Comparison of ENCODE assay signal across 14 cellular contexts in genomic region chr11:113473983-113474361, GRCh38. TPM values are rescaled to one million over a fixed set of nuclear protein-coding genes. Genes with fewer than 3 reads are reported as not detected.
DNase-seq lines count a peak whose midpoint lies in the region; ATAC-seq and TF ChIP-seq lines count a peak whose summit lies in the region.
"Had no signal": no experiment of that assay in that cellular context is flagged by ENCODE, and none has a peak within 500 bp of the region (broad histone marks: within the 10 kb centered on the region; RNA-seq: fewer than 3 reads in every experiment).

No MANE protein-coding gene starts in this region.

- H3K27me3 ChIP-seq in GM23338 (ENCODE audit: insufficient read depth) (peaks cover 35% of the 10 kb centered on the region), WERI-Rb-1 (ENCODE audit: insufficient read depth, low read depth, severe bottlenecking) (no peaks in the 10 kb centered on the region)
- H3K27me3 ChIP-seq in CD4-positive, alpha-beta T cell (ENCODE audit: control insufficient read depth, insufficient read depth, low read length), result peaks cover 65% of the 10 kb centered on the region
- H3K27me3 ChIP-seq: testis had no signal

- H3K79me2 ChIP-seq in GM23338 (replicated peaks; ENCODE audit: insufficient read depth), result no peaks in the 10 kb centered on the region

- no peaks in the 10 kb centered on the region for H3K36me3 Mint-ChIP-seq in GM23338 (ENCODE audit: low read depth)
- no peaks in the 10 kb centered on the region for H3K36me3 Mint-ChIP-seq in CD4-positive, alpha-beta T cell (ENCODE audit: low read depth)
- H3K36me3 Mint-ChIP-seq: CD8-positive, alpha-beta T cell had no signal

- H3K36me3 ChIP-seq in GM23338 (ENCODE audit: insufficient read depth), result no peaks in the 10 kb centered on the region
- H3K36me3 ChIP-seq in WERI-Rb-1, result no peaks in the 10 kb centered on the region
- H3K36me3 ChIP-seq: esophagus squamous epithelium had no signal

- CTCF ChIA-PET in CD4-positive, alpha-beta T cell (lab: Charles Lee), result no interaction called here

- peak overlapping the region; percentile 86 for H3K4me3 ChIP-seq in GM23338
- peak overlapping the region; percentile 80 for H3K4me3 ChIP-seq in WERI-Rb-1 (ENCODE audit: low read depth, low read length)
- H3K4me3 ChIP-seq: lung had no signal

- peaks cover 29% of the 10 kb centered on the region for H3K27me3 Mint-ChIP-seq in GM23338 (ENCODE audit: insufficient read depth, low read depth, poor library complexity)
- H3K27me3 Mint-ChIP-seq in CD4-positive, alpha-beta T cell, result peaks cover 82% of the 10 kb centered on the region

- H3K27ac Mint-ChIP-seq in GM23338, result no peak overlapping the region
- no peak overlapping the region for H3K27ac Mint-ChIP-seq in CD4-positive, alpha-beta T cell
- H3K27ac Mint-ChIP-seq: CD8-positive, alpha-beta T cell had no signal

- POLR2A ChIA-PET in CD4-positive, alpha-beta T cell (lab: Charles Lee), result no interaction called here

- intact Hi-C loops in left colon (cut with DNase I, micrococcal nuclease), result loop anchor here in 1 of 2 donors (10.0 kb wide), 1 partner anchor 61 kb away; no protein-coding TSS in a partner anchor
- intact Hi-C loops in CD4-positive, alpha-beta T cell (cut with DNase I, micrococcal nuclease), result no loop called here

- H3K27ac ChIP-seq in GM23338 (ENCODE audit: low read depth) (no peak overlapping the region), WERI-Rb-1 (no peak overlapping the region)
- no peak overlapping the region for H3K27ac ChIP-seq in CD4-positive, alpha-beta T cell (ENCODE audit: low read depth, low read length)
- H3K27ac ChIP-seq: esophagus squamous epithelium, testis had no signal

- no peak for ATAC-seq in GM23338
- peak; percentile 6 for ATAC-seq in left colon
- no peak for ATAC-seq in CD4-positive, alpha-beta T cell (ENCODE audit: poor library complexity)
- ATAC-seq: CD8-positive, alpha-beta T cell had no signal

- TF ChIP-seq CTCF in GM23338 (conservative IDR thresholded peaks at IDR 0.05; ENCODE audit: low read depth in 2 of 2), result no peak
- TF ChIP-seq CTCF in WERI-Rb-1 (IDR thresholded peaks at IDR 0.05; ENCODE audit: low read depth, low read length), result no peak
- TF ChIP-seq CTCF in CD4-positive, alpha-beta T cell (IDR thresholded peaks at IDR 0.05), result no peak

- no peak overlapping the region for H2AFZ ChIP-seq in GM23338

- H3K4me1 ChIP-seq in GM23338 (ENCODE audit: insufficient read depth), result peaks cover 12% of the 10 kb centered on the region; the same call in 1 of the 2 replicates
- H3K4me1 ChIP-seq: testis had no signal

- H3F3A ChIP-seq in GM23338 (replicated peaks; ENCODE audit: low read depth), result no peaks in the 10 kb centered on the region

- H3K9me3 Mint-ChIP-seq in GM23338, result no peaks in the 10 kb centered on the region
- H3K9me3 Mint-ChIP-seq in CD4-positive, alpha-beta T cell, result no peaks in the 10 kb centered on the region
- H3K9me3 Mint-ChIP-seq: CD8-positive, alpha-beta T cell had no signal

- peak overlapping the region; percentile 92 for H3K4me2 ChIP-seq in GM23338

- H3K9me2 ChIP-seq in GM23338 (ENCODE audit: insufficient read depth), result no peaks in the 10 kb centered on the region

- peak overlapping the region; percentile 72 for H3K4me3 Mint-ChIP-seq in GM23338
- no peak overlapping the region for H3K4me3 Mint-ChIP-seq in CD4-positive, alpha-beta T cell
- H3K4me3 Mint-ChIP-seq: CD8-positive, alpha-beta T cell had no signal

- DNase-seq in DMS153 treated with DMSO at 0.1 percent for 48 hours (lab: John Stamatoyannopoulos, UW; ENCODE audit: unreplicated experiment), result peak; percentile 10
- no peak for DNase-seq in DMS153 (lab: John Stamatoyannopoulos, UW)
- DNase-seq in GM23338 (ENCODE audit: low spot score), result no peak
- no peak for DNase-seq in WERI-Rb-1
- DNase-seq in left colon, result no peak
- DNase-seq in CD4-positive, alpha-beta T cell, result no peak
- DNase-seq in medulla oblongata (ENCODE audit: extremely low spot score), result no peak
- no peak for DNase-seq in COR-L47 (lab: John Stamatoyannopoulos, UW)
- DNase-seq: esophagus squamous epithelium had no signal

- no peaks in the 10 kb centered on the region for H3K9me3 ChIP-seq in WERI-Rb-1 (ENCODE audit: severe bottlenecking)
- H3K9me3 ChIP-seq in CD4-positive, alpha-beta T cell (ENCODE audit: control insufficient read depth, low read length), result no peaks in the 10 kb centered on the region
- H3K9me3 ChIP-seq: esophagus squamous epithelium, testis had no signal

- no peaks in the 10 kb centered on the region; the same call in 1 of the 2 replicates for H4K20me1 ChIP-seq in GM23338 (replicated peaks; ENCODE audit: insufficient read depth)

- H3K4me1 Mint-ChIP-seq in GM23338, result peaks cover 28% of the 10 kb centered on the region
- peaks cover 4% of the 10 kb centered on the region for H3K4me1 Mint-ChIP-seq in CD4-positive, alpha-beta T cell (ENCODE audit: low read depth)

TF ChIP-seq in GM23338, 12 proteins besides CTCF, POLR2A, EP300 and RAD21 (continues in another document):
- TF ChIP-seq POLR2AphosphoS5 (IDR thresholded peaks at IDR 0.05; ENCODE audit: low read depth) (no peak), ETS1 (IDR thresholded peaks at IDR 0.05) (no peak), STAT1 (IDR thresholded peaks at IDR 0.05; ENCODE audit: unreplicated experiment) (no peak), REST (IDR thresholded peaks at IDR 0.05; ENCODE audit: unreplicated experiment) (no peak), ZNF114 (CRISPR knock-in tag; IDR thresholded peaks at IDR 0.05) (no peak)

RNA-seq across cellular contexts. Expression of gene DRD2, which starts 1.2 kb away (rescaled TPM):
- total RNA-seq in GM23338 (2014; rRNA removed; shearing (Covaris generic)), result 0.21 TPM in 1 of 2 replicates, not detected in the other
- 0.40 and 0.66 TPM in 2 replicates for polyA plus RNA-seq in GM23338 (2016; fragmentation: Nextera tagmentation; extraction: Ambion mirVana)
- total RNA-seq in left colon, result under 1 TPM; 0.31 to 0.36 TPM
- not detected for total RNA-seq in CD4-positive, alpha-beta T cell
- total RNA-seq: CD8-positive, alpha-beta T cell; occipital lobe; SK-MEL-5 had no signal
